ENCODE assay signal across 17 cellular contexts in genomic region chr5:177490992-177491391, GRCh38. TPM values are rescaled to one million over a fixed set of nuclear protein-coding genes. Genes with fewer than 3 reads are reported as not detected.
DNase-seq lines count a peak whose midpoint lies in the region; ATAC-seq, FAIRE-seq and TF ChIP-seq lines count a peak whose summit lies in the region.
"Had no signal": no experiment of that assay in that cellular context is flagged by ENCODE, and none has a peak within 500 bp of the region (broad histone marks: within the 10 kb centered on the region; RNA-seq: fewer than 3 reads in every experiment).

No MANE protein-coding gene starts in this region.

- CTCF ChIA-PET in H1 (lab: Charles Lee; ENCODE audit: partially characterized antibody), result interaction anchor here (1.0 to 12.7 kb wide), 7 partner anchors 12 to 733 kb away, joined by 3 to 306 read pairs (median 5); partner anchors contain the start of genes DDX41, DOK3 and PDLIM7

- peak overlapping the region; percentile 28; the same call in 1 of the 2 replicates for H4K8ac ChIP-seq in H1 (ENCODE audit: extremely low read depth, insufficient read depth, low read length)

- H2BK15ac ChIP-seq in H1 (ENCODE audit: low read length), result no peak overlapping the region

- peaks cover 24 to 91% (median 63%) of the 10 kb centered on the region in 11 experiments for H4K20me1 ChIP-seq in BLaER1 treated with 17β-estradiol and CSF1 and Interleukin-3, amounts not matched to agents 10 nM and 100 nM
- 0 out of 2 replicates have a peak, but pooled peaks cover 2% of the 10 kb centered on the region for H4K20me1 ChIP-seq in Karpas-422 (ENCODE audit: insufficient read depth, low read depth, low read length)
- H4K20me1 ChIP-seq in H1 (replicated peaks in 1 of 2; ENCODE audit: control insufficient read depth in 1 of 2, insufficient read depth in 2 of 2, low read length in 2 of 2), result peaks cover 8 to 10% of the 10 kb centered on the region in 2 experiments

- no peak for FAIRE-seq in H1 (lab: Jason Lieb, UNC)
- FAIRE-seq: G401.6, GM12891 had no signal

- H2BK12ac ChIP-seq in H1 (ENCODE audit: low read depth, low read length), result 0 out of 2 replicates have a peak overlapping the region, but pooled peaks have one; percentile 39

- DNase-seq in Karpas-422 (no peak), H1 (ENCODE audit: low read depth in 1 of 2, low spot score in 2 of 2) (no peak), osteocyte (ENCODE audit: extremely low spot score, unreplicated experiment) (no peak), dedifferentiated amniotic fluid mesenchymal stem cell (ENCODE audit: extremely low spot score) (no peak), EL (no peak), cortex of kidney (lab: John Stamatoyannopoulos, UW) (no peak)
- DNase-seq: foreskin melanocyte, left ventricle myocardium inferior, NCI-H187 treated with DMSO at 0.1 percent for 48 hours had no signal

- peaks cover 7% of the 10 kb centered on the region; the same call in 1 of the 2 replicates for H3K79me1 ChIP-seq in H1 (ENCODE audit: low read depth, low read length)

- no peak for TF ChIP-seq RAD21 in H1 (IDR thresholded peaks at IDR 0.05 in 1 of 2, conservative IDR thresholded peaks at IDR 0.05 in 1 of 2; ENCODE audit: low read depth in 2 of 2, low read length in 2 of 2)

- no peaks in the 10 kb centered on the region for H3K9me2 ChIP-seq in Karpas-422 (replicated peaks; ENCODE audit: insufficient read depth, low read length)

- H3K4ac ChIP-seq in H1 (replicated peaks; ENCODE audit: insufficient read length, low read depth, low read length), result no peak overlapping the region

- no peak overlapping the region; the same call in 1 of the 2 replicates for H2BK5ac ChIP-seq in H1 (ENCODE audit: low read depth, low read length)

- H2BK120ac ChIP-seq in H1 (replicated peaks; ENCODE audit: low read depth, low read length), result no peak overlapping the region

- ATAC-seq in GM18873 (IDR thresholded peaks at IDR 0.05; ENCODE audit: low FRiP score, unreplicated experiment), result no peak

- H2BK20ac ChIP-seq in H1 (ENCODE audit: low read length), result no peak overlapping the region

- H3K36me3 Mint-ChIP-seq in osteocyte (ENCODE audit: unreplicated experiment), result peaks cover 25% of the 10 kb centered on the region

- peaks cover 3% of the 10 kb centered on the region for H3K79me2 ChIP-seq in Karpas-422 (ENCODE audit: low read length)
- peaks cover 0 to 6% of the 10 kb centered on the region in 2 experiments; a peak in 1 of 4 replicates for H3K79me2 ChIP-seq in H1 (ENCODE audit: control insufficient read depth in 1 of 2, insufficient read depth in 2 of 2, low read length in 2 of 2)

- WGBS in H1 (ENCODE audit: extremely low coverage in 1 of 2, insufficient coverage in 1 of 2, insufficient read length in 1 of 2, insufficient replicate concordance in 2 of 2, low coverage in 1 of 2, low lambda C conversion rate in 2 of 2, missing lambda C conversion rate in 1 of 2), 2 experiments, result 96% methylated on average over 11 of the region's 16 CpGs; no CpG with 5 or more reads in 1 of the 2 experiments

- H2AFZ ChIP-seq in Karpas-422 (ENCODE audit: low read length) (no peak overlapping the region), H1 (ENCODE audit: low read length) (no peak overlapping the region)

- H3K18ac ChIP-seq in H1 (ENCODE audit: extremely low read depth, low read length), result no peak overlapping the region; the same call in 1 of the 2 replicates

- H3K9ac ChIP-seq in BLaER1 treated with 17β-estradiol and CSF1 and Interleukin-3, amounts not matched to agents 10 nM and 100 nM, result peak overlapping the region in 8 of 11 experiments; percentile 31 to 76 (median 62); a peak in 16 of 22 replicates
- H3K9ac ChIP-seq in Karpas-422 (ENCODE audit: low read length) (peak overlapping the region; percentile 21), H1 (replicated peaks in 1 of 4; ENCODE audit: extremely low read depth in 1 of 4, low read depth in 3 of 4, low read length in 3 of 4) (no peak overlapping the region)

- H3K27me3 ChIP-seq in BLaER1 treated with 17β-estradiol and CSF1 and Interleukin-3, amounts not matched to agents 10 nM and 100 nM, result no peaks in the 10 kb centered on the region
- no peaks in the 10 kb centered on the region for H3K27me3 ChIP-seq in Karpas-422 (ENCODE audit: low read length)
- no peaks in the 10 kb centered on the region for H3K27me3 ChIP-seq in H1 (replicated peaks in 1 of 4; ENCODE audit: control insufficient read depth in 3 of 4, extremely low read depth in 1 of 4, insufficient read depth in 3 of 4, low read length in 3 of 4)

- H3K27ac Mint-ChIP-seq in osteocyte (ENCODE audit: unreplicated experiment), result peak overlapping the region; percentile 84
- H3K27ac Mint-ChIP-seq: activated CD8-positive, alpha-beta T cell treated with anti-CD3 and anti-CD28 coated beads for 36 hours; activated T-helper 1 cell treated with anti-CD3 and anti-CD28 coated beads, Interleukin-12 subunit alpha, Interleukin-12 subunit beta, Interleukin-2, Interleukin-4 antibody, amounts not matched to agents 30 ng/mL and 10 ng/mL and 1 ng/mL, durations not matched to agents 14 hours and 24 hours and 36 hours had no signal

- TF ChIP-seq EP300 in H1 (IDR thresholded peaks at IDR 0.05; ENCODE audit: borderline replicate concordance in 1 of 2, low read depth in 2 of 2, low read length in 2 of 2), result no peak

- H3K14ac ChIP-seq in H1 (ENCODE audit: insufficient read length), result no peak overlapping the region

- peaks cover 48 to 82% (median 68%) of the 10 kb centered on the region in 11 experiments for H3K36me3 ChIP-seq in BLaER1 treated with 17β-estradiol and CSF1 and Interleukin-3, amounts not matched to agents 10 nM and 100 nM
- peaks cover 16% of the 10 kb centered on the region for H3K36me3 ChIP-seq in Karpas-422 (ENCODE audit: insufficient read depth, low read length)
- H3K36me3 ChIP-seq in H1 (ENCODE audit: control insufficient read depth in 2 of 4, insufficient read depth in 4 of 4, low read length in 3 of 4), result peaks cover 25 to 50% (median 40%) of the 10 kb centered on the region in 4 experiments

- no peak overlapping the region for H3K4me3 Mint-ChIP-seq in osteocyte (ENCODE audit: unreplicated experiment)
- H3K4me3 Mint-ChIP-seq: activated CD8-positive, alpha-beta T cell treated with anti-CD3 and anti-CD28 coated beads for 36 hours; activated T-helper 1 cell treated with anti-CD3 and anti-CD28 coated beads, Interleukin-12 subunit alpha, Interleukin-12 subunit beta, Interleukin-2, Interleukin-4 antibody, amounts not matched to agents 30 ng/mL and 10 ng/mL and 1 ng/mL, durations not matched to agents 14 hours and 24 hours and 36 hours; stimulated activated naive CD8-positive, alpha-beta T cell treated with anti-CD3 and anti-CD28 coated beads, Interleukin-15, amount 100 ng/mL, for 72 hours had no signal

- no peak overlapping the region for H3K56ac ChIP-seq in H1 (replicated peaks; ENCODE audit: insufficient read length, low read depth, low read length)

- peak overlapping the region in 8 of 11 experiments; percentile 49 to 82 (median 68); a peak in 16 of 22 replicates for H3K27ac ChIP-seq in BLaER1 treated with 17β-estradiol and CSF1 and Interleukin-3, amounts not matched to agents 10 nM and 100 nM
- H3K27ac ChIP-seq in Karpas-422 (ENCODE audit: low read length), result no peak overlapping the region
- no peak overlapping the region for H3K27ac ChIP-seq in H1 (ENCODE audit: low read depth, low read length)
- H3K27ac ChIP-seq: left ventricle myocardium inferior had no signal

- peak overlapping the region; percentile 74 to 97 (median 83) for H3K4me2 ChIP-seq in BLaER1 treated with 17β-estradiol and CSF1 and Interleukin-3, amounts not matched to agents 10 nM and 100 nM
- H3K4me2 ChIP-seq in Karpas-422 (ENCODE audit: low read depth, low read length, poor library complexity, severe bottlenecking), result peak overlapping the region; percentile 35
- peak overlapping the region in 1 of 2 experiments; percentile 53; a peak in 2 of 4 replicates for H3K4me2 ChIP-seq in H1 (ENCODE audit: insufficient read depth in 1 of 2, low read depth in 2 of 2, low read length in 2 of 2)

- no peaks in the 10 kb centered on the region for H3K9me3 ChIP-seq in BLaER1 treated with 17β-estradiol and CSF1 and Interleukin-3, amounts not matched to agents 10 nM and 100 nM (replicated peaks in 1 of 11)
- no peaks in the 10 kb centered on the region for H3K9me3 ChIP-seq in Karpas-422 (ENCODE audit: low read length)
- H3K9me3 ChIP-seq in H1 (ENCODE audit: insufficient read depth in 2 of 2, low read depth in 1 of 2, low read length in 1 of 2), result no peaks in the 10 kb centered on the region
- H3K9me3 ChIP-seq: left ventricle myocardium inferior, psoas muscle had no signal

- H3K23me2 ChIP-seq in H1 (ENCODE audit: low read depth, low read length), result no peaks in the 10 kb centered on the region; the same call in 1 of the 2 replicates

- TF ChIP-seq POLR2A in H1 (IDR thresholded peaks at IDR 0.05; ENCODE audit: control extremely low read depth in 1 of 2, low read depth in 2 of 2, low read length in 2 of 2), result no peak

- no peaks in the 10 kb centered on the region for H3K9me3 Mint-ChIP-seq in osteocyte (ENCODE audit: unreplicated experiment)
- H3K9me3 Mint-ChIP-seq: activated CD8-positive, alpha-beta T cell treated with anti-CD3 and anti-CD28 coated beads for 36 hours; activated T-helper 1 cell treated with anti-CD3 and anti-CD28 coated beads, Interleukin-12 subunit alpha, Interleukin-12 subunit beta, Interleukin-2, Interleukin-4 antibody, amounts not matched to agents 30 ng/mL and 10 ng/mL and 1 ng/mL, durations not matched to agents 14 hours and 24 hours and 36 hours; stimulated activated naive CD8-positive, alpha-beta T cell treated with anti-CD3 and anti-CD28 coated beads, Interleukin-15, amount 100 ng/mL, for 72 hours had no signal

- POLR2A ChIA-PET in H1 (lab: Charles Lee; ENCODE audit: partially characterized antibody), result interaction anchor here (0.8 to 67.5 kb wide), 4 partner anchors 11 to 124 kb away, joined by 3 to 3349 read pairs (median 1676); partner anchors contain the start of genes DBN1, DDX41, DOK3 and PDLIM7

- H3K4me3 ChIP-seq in BLaER1 treated with 17β-estradiol and CSF1 and Interleukin-3, amounts not matched to agents 10 nM and 100 nM, result peak overlapping the region in 6 of 10 experiments; percentile 7 to 43 (median 32); a peak in 7 of 20 replicates
- H3K4me3 ChIP-seq in Karpas-422 (ENCODE audit: low read length) (no peak overlapping the region), H1 (ENCODE audit: extremely low read depth in 1 of 4, insufficient read depth in 2 of 4, low read depth in 3 of 4, low read length in 4 of 4) (no peak overlapping the region; a peak in 1 of 8 replicates)
- H3K4me3 ChIP-seq: left ventricle myocardium inferior, psoas muscle had no signal

- H3K23ac ChIP-seq in H1 (ENCODE audit: insufficient read length), result no peak overlapping the region

- no peaks in the 10 kb centered on the region for H3K27me3 Mint-ChIP-seq in osteocyte (ENCODE audit: unreplicated experiment)
- H3K27me3 Mint-ChIP-seq: activated CD8-positive, alpha-beta T cell treated with anti-CD3 and anti-CD28 coated beads for 36 hours; stimulated activated naive CD8-positive, alpha-beta T cell treated with anti-CD3 and anti-CD28 coated beads, Interleukin-15, amount 100 ng/mL, for 72 hours had no signal

- TF ChIP-seq CTCF in H1 (IDR thresholded peaks at IDR 0.05; ENCODE audit: control extremely low read depth in 1 of 3, insufficient read depth in 1 of 3, low read depth in 1 of 3, low read length in 3 of 3) (no peak), osteocyte (IDR thresholded peaks at IDR 0.05) (no peak)

- H3K4me1 Mint-ChIP-seq in osteocyte (ENCODE audit: unreplicated experiment), result peaks cover 47% of the 10 kb centered on the region

- peaks cover 64 to 85% (median 77%) of the 10 kb centered on the region in 10 experiments for H3K4me1 ChIP-seq in BLaER1 treated with 17β-estradiol and CSF1 and Interleukin-3, amounts not matched to agents 10 nM and 100 nM
- H3K4me1 ChIP-seq in Karpas-422 (ENCODE audit: low read length) (peaks cover 48% of the 10 kb centered on the region), H1 (replicated peaks in 1 of 4; ENCODE audit: control insufficient read depth in 3 of 4, insufficient read depth in 4 of 4, low read length in 3 of 4) (peaks cover 0 to 20% (median 18%) of the 10 kb centered on the region in 4 experiments; a peak in 6 of 7 replicates)

- H4K5ac ChIP-seq in H1 (ENCODE audit: insufficient read length, low read depth, low read length), result no peak overlapping the region

- H2AK5ac ChIP-seq in H1 (ENCODE audit: low read depth, low read length), result no peak overlapping the region

- H4K91ac ChIP-seq in H1 (replicated peaks; ENCODE audit: insufficient read length, low read length), result no peak overlapping the region

RNA-seq across cellular contexts. Expression of gene PDLIM7, which starts 6.4 kb away (rescaled TPM):
- total RNA-seq in Karpas-422 (2014; rRNA removed; shearing (Covaris generic); ENCODE audit: low replicate concordance), result 53.6 and 138 TPM in 2 replicates
- total RNA-seq in H1 (2021; fragmentation: NEBNext Ultra II Directional; extraction: Animal tissue kit (Norgen Biotek cat#: 25700)), result 86.7 and 94.2 TPM in 2 replicates
- 67.3 and 118 TPM in 2 replicates for polyA plus RNA-seq in H1 (2011; rRNA removed)
- polyA plus RNA-seq in H1 (2011; cell fraction: cytosol; rRNA removed), result 69.8 TPM
- polyA plus RNA-seq in H1 (2011; cell fraction: nucleus; rRNA removed), result 396 TPM
- polyA plus RNA-seq in H1 (2012, experiment 1 of 2), result 66.9 to 114 TPM (median 104 TPM) in 4 replicates
- polyA plus RNA-seq in H1 (2012, experiment 2 of 2), result 72.7 TPM
- polyA plus RNA-seq in H1 (2013, experiment 1 of 2), result 55.8 TPM
- 54.4 TPM for polyA plus RNA-seq in H1 (2013, experiment 2 of 2)
- polyA minus RNA-seq in H1 (2011; rRNA and poly(A)+ RNA removed), result 22.3 and 28.0 TPM in 2 replicates
- polyA minus RNA-seq in H1 (2011; cell fraction: cytosol; rRNA and poly(A)+ RNA removed), result 53.7 TPM
- 149 TPM for polyA minus RNA-seq in H1 (2011; cell fraction: nucleus; rRNA and poly(A)+ RNA removed)
- total RNA-seq in osteocyte, result 312 and 358 TPM in 2 replicates

RNA-seq across cellular contexts. Expression of gene DBN1, which starts 17.6 kb away (rescaled TPM):
- 29.1 and 72.7 TPM in 2 replicates for total RNA-seq in Karpas-422 (2014; rRNA removed; shearing (Covaris generic); ENCODE audit: low replicate concordance)
- total RNA-seq in H1 (2021; fragmentation: NEBNext Ultra II Directional; extraction: Animal tissue kit (Norgen Biotek cat#: 25700)), result 325 and 333 TPM in 2 replicates
- 168 and 250 TPM in 2 replicates for polyA plus RNA-seq in H1 (2011; rRNA removed)
- polyA plus RNA-seq in H1 (2011; cell fraction: cytosol; rRNA removed), result 212 TPM
- 1,074 TPM for polyA plus RNA-seq in H1 (2011; cell fraction: nucleus; rRNA removed)
- 188 to 314 TPM (median 284 TPM) in 4 replicates for polyA plus RNA-seq in H1 (2012, experiment 1 of 2)
- polyA plus RNA-seq in H1 (2012, experiment 2 of 2), result 241 TPM
- polyA plus RNA-seq in H1 (2013, experiment 1 of 2), result 332 TPM
- polyA plus RNA-seq in H1 (2013, experiment 2 of 2), result 350 TPM
- 120 and 154 TPM in 2 replicates for polyA minus RNA-seq in H1 (2011; rRNA and poly(A)+ RNA removed)
- 133 TPM for polyA minus RNA-seq in H1 (2011; cell fraction: cytosol; rRNA and poly(A)+ RNA removed)
- polyA minus RNA-seq in H1 (2011; cell fraction: nucleus; rRNA and poly(A)+ RNA removed), result 288 TPM
- total RNA-seq in osteocyte, result 248 and 249 TPM in 2 replicates

RNA-seq across cellular contexts. Expression of gene DOK3, which starts 18.6 kb away (rescaled TPM):
- total RNA-seq in Karpas-422 (2014; rRNA removed; shearing (Covaris generic); ENCODE audit: low replicate concordance), result 138 and 188 TPM in 2 replicates
- 6.4 and 8.6 TPM in 2 replicates for total RNA-seq in H1 (2021; fragmentation: NEBNext Ultra II Directional; extraction: Animal tissue kit (Norgen Biotek cat#: 25700))
- polyA plus RNA-seq in H1 (2011; rRNA removed), result 4.2 and 6.3 TPM in 2 replicates
- 4.7 TPM for polyA plus RNA-seq in H1 (2011; cell fraction: cytosol; rRNA removed)
- polyA plus RNA-seq in H1 (2011; cell fraction: nucleus; rRNA removed), result 28.3 TPM
- 5.7 to 10.5 TPM (median 6.6 TPM) in 4 replicates for polyA plus RNA-seq in H1 (2012, experiment 1 of 2)
- polyA plus RNA-seq in H1 (2012, experiment 2 of 2), result 3.0 TPM
- 5.7 TPM for polyA plus RNA-seq in H1 (2013, experiment 1 of 2)
- 5.5 TPM for polyA plus RNA-seq in H1 (2013, experiment 2 of 2)
- polyA minus RNA-seq in H1 (2011; rRNA and poly(A)+ RNA removed), result 1.3 and 3.3 TPM in 2 replicates
- polyA minus RNA-seq in H1 (2011; cell fraction: cytosol; rRNA and poly(A)+ RNA removed), result 0.73 TPM
- polyA minus RNA-seq in H1 (2011; cell fraction: nucleus; rRNA and poly(A)+ RNA removed), result 7.3 TPM
- 5.5 and 7.2 TPM in 2 replicates for total RNA-seq in osteocyte

RNA-seq across cellular contexts. Expression of gene DDX41, which starts 25.8 kb away (rescaled TPM):
- total RNA-seq in Karpas-422 (2014; rRNA removed; shearing (Covaris generic); ENCODE audit: low replicate concordance), result 104 and 195 TPM in 2 replicates
- total RNA-seq in H1 (2021; fragmentation: NEBNext Ultra II Directional; extraction: Animal tissue kit (Norgen Biotek cat#: 25700)), result 101 and 102 TPM in 2 replicates
- 135 and 187 TPM in 2 replicates for polyA plus RNA-seq in H1 (2011; rRNA removed)
- 198 TPM for polyA plus RNA-seq in H1 (2011; cell fraction: cytosol; rRNA removed)
- 361 TPM for polyA plus RNA-seq in H1 (2011; cell fraction: nucleus; rRNA removed)
- polyA plus RNA-seq in H1 (2012, experiment 1 of 2), result 72.1 to 148 TPM (median 142 TPM) in 4 replicates
- polyA plus RNA-seq in H1 (2012, experiment 2 of 2), result 81.7 TPM
- polyA plus RNA-seq in H1 (2013, experiment 1 of 2), result 72.4 TPM
- polyA plus RNA-seq in H1 (2013, experiment 2 of 2), result 70.9 TPM
- polyA minus RNA-seq in H1 (2011; rRNA and poly(A)+ RNA removed), result 105 and 106 TPM in 2 replicates
- polyA minus RNA-seq in H1 (2011; cell fraction: cytosol; rRNA and poly(A)+ RNA removed), result 142 TPM
- 80.9 TPM for polyA minus RNA-seq in H1 (2011; cell fraction: nucleus; rRNA and poly(A)+ RNA removed)
- total RNA-seq in osteocyte, result 68.7 and 83.1 TPM in 2 replicates

RNA-seq across cellular contexts. Expression of gene PRR7, which starts 44.4 kb away (rescaled TPM):
- total RNA-seq in Karpas-422 (2014; rRNA removed; shearing (Covaris generic); ENCODE audit: low replicate concordance), result 26.8 and 59.4 TPM in 2 replicates
- 8.0 and 8.6 TPM in 2 replicates for total RNA-seq in H1 (2021; fragmentation: NEBNext Ultra II Directional; extraction: Animal tissue kit (Norgen Biotek cat#: 25700))
- 11.8 and 23.1 TPM in 2 replicates for polyA plus RNA-seq in H1 (2011; rRNA removed)
- 11.7 TPM for polyA plus RNA-seq in H1 (2011; cell fraction: cytosol; rRNA removed)
- 12.5 TPM for polyA plus RNA-seq in H1 (2011; cell fraction: nucleus; rRNA removed)
- 0.79 to 4.9 TPM (median 4.9 TPM) in 4 replicates for polyA plus RNA-seq in H1 (2012, experiment 1 of 2)
- 2.8 TPM for polyA plus RNA-seq in H1 (2012, experiment 2 of 2)
- polyA plus RNA-seq in H1 (2013, experiment 1 of 2), result 5.2 TPM
- 4.9 TPM for polyA plus RNA-seq in H1 (2013, experiment 2 of 2)
- 0.12 and 0.13 TPM in 2 replicates for polyA minus RNA-seq in H1 (2011; rRNA and poly(A)+ RNA removed)
- polyA minus RNA-seq in H1 (2011; cell fraction: cytosol; rRNA and poly(A)+ RNA removed), result 5.2 TPM
- 7.5 TPM for polyA minus RNA-seq in H1 (2011; cell fraction: nucleus; rRNA and poly(A)+ RNA removed)
- total RNA-seq in osteocyte, result 2.8 and 4.4 TPM in 2 replicates

Comparison
In these comparisons a context has a peak if more than half of its experiments do, and no peak if none do; other contexts are left out.
1. H3K27ac ChIP-seq: peak in BLaER1 treated with 17β-estradiol and CSF1 and Interleukin-3, amounts not matched to agents 10 nM and 100 nM (8 of 11); none in Karpas-422 (single experiment) and H1 (single experiment).
2. H3K4me3 ChIP-seq: peak in BLaER1 treated with 17β-estradiol and CSF1 and Interleukin-3, amounts not matched to agents 10 nM and 100 nM (6 of 10); none in Karpas-422 (single experiment) and H1 (0 of 4).
3. H3K9ac ChIP-seq: peak in BLaER1 treated with 17β-estradiol and CSF1 and Interleukin-3, amounts not matched to agents 10 nM and 100 nM (8 of 11) and Karpas-422 (single experiment); none in H1 (0 of 4).
4. RNA of gene DOK3, which starts 18.6 kb away (total RNA-seq): 138 to 188 TPM in Karpas-422; 5.5 to 7.2 TPM in osteocyte and 6.4 to 8.6 TPM in H1; every median in the first group is over 10 times any median in the second.